ENCODE assay signal across 17 cellular contexts in genomic region chr11:129819237-129819636, GRCh38. TPM values are rescaled to one million over a fixed set of nuclear protein-coding genes. Genes with fewer than 3 reads are reported as not detected.
A peak's percentile ranks its signal among the peaks of the same experiment; 100 is the strongest.
DNase-seq lines count a peak whose midpoint lies in the region; ATAC-seq, FAIRE-seq and TF ChIP-seq lines count a peak whose summit lies in the region.
"Had no signal": no experiment of that assay in that cellular context is flagged by ENCODE, and none has a peak within 500 bp of the region (broad histone marks: within the 10 kb centered on the region; RNA-seq: fewer than 3 reads in every experiment).

No MANE protein-coding gene starts in this region.

- POLR2A ChIA-PET in PC-3 (lab: Charles Lee; ENCODE audit: unreplicated experiment): interaction anchor here (0.7 kb wide), 1 partner anchor 26 kb away, joined by 14 read pairs; no protein-coding TSS in a partner anchor

- no TSS peak for BruUV-seq in PC-3 (replicated peaks; lab: Mats Ljungman, UMichigan)

- H3K4me3 ChIP-seq in PC-3 (ENCODE audit: low read length) (0 out of 2 replicates have a peak overlapping the region, but pooled peaks have one; percentile 89), bronchial epithelial cell (ENCODE audit: low read depth, low read length) (no peak overlapping the region), mucosa of rectum (ENCODE audit: low read length in 2 of 2) (peak overlapping the region; percentile 6 to 54)
- H3K4me3 ChIP-seq: BLaER1 treated with 17β-estradiol and CSF1 and Interleukin-3, amounts not matched to agents 10 nM and 100 nM had no signal

- H3F3A ChIP-seq in PC-3 (ENCODE audit: low read length, unreplicated experiment): no peaks in the 10 kb centered on the region

- TF ChIP-seq CTCF in PC-3 (conservative IDR thresholded peaks at IDR 0.05; ENCODE audit: low read depth, low read length) (no peak), bronchial epithelial cell (IDR thresholded peaks at IDR 0.05; ENCODE audit: insufficient read depth, low read length, severe bottlenecking) (no peak), endothelial cell (IDR thresholded peaks at IDR 0.05; ENCODE audit: unreplicated experiment) (no peak)

- no peak for FAIRE-seq in bronchial epithelial cell (lab: Jason Lieb, UNC)
- FAIRE-seq: GM19239 had no signal

- H3K36me3 ChIP-seq in PC-3 (ENCODE audit: low read depth, low read length) (peaks cover 11% of the 10 kb centered on the region; the same call in 1 of the 2 replicates), bronchial epithelial cell (ENCODE audit: control insufficient read depth, insufficient read depth, low read length) (no peaks in the 10 kb centered on the region), mucosa of rectum (ENCODE audit: control insufficient read depth in 2 of 2, insufficient read depth in 2 of 2, low read length in 2 of 2) (peaks cover 0 to 4% of the 10 kb centered on the region in 2 donors)
- H3K36me3 ChIP-seq: BLaER1 treated with 17β-estradiol and CSF1 and Interleukin-3, amounts not matched to agents 10 nM and 100 nM had no signal

- H3K79me2 ChIP-seq in PC-3 (ENCODE audit: low read length): peaks cover 85% of the 10 kb centered on the region

- H3K27me3 ChIP-seq in PC-3 (ENCODE audit: low read length) (no peaks in the 10 kb centered on the region), bronchial epithelial cell (ENCODE audit: control insufficient read depth, insufficient read depth, low read length) (no peaks in the 10 kb centered on the region), mucosa of rectum (ENCODE audit: control insufficient read depth in 2 of 2, insufficient read depth in 2 of 2, low read length in 2 of 2) (no peaks in the 10 kb centered on the region)
- H3K27me3 ChIP-seq: BLaER1 treated with 17β-estradiol and CSF1 and Interleukin-3, amounts not matched to agents 10 nM and 100 nM had no signal

- peaks cover 1% of the 10 kb centered on the region for H3K27me3 Mint-ChIP-seq in endothelial cell (ENCODE audit: unreplicated experiment)

- H3K9ac ChIP-seq in PC-3 (ENCODE audit: low read length): no peak overlapping the region
- H3K9ac ChIP-seq in mucosa of rectum (ENCODE audit: low read depth in 1 of 2, low read length in 2 of 2): no peak overlapping the region
- H3K9ac ChIP-seq: BLaER1 treated with 17β-estradiol and CSF1 and Interleukin-3, amounts not matched to agents 10 nM and 100 nM had no signal

- H4K20me1 ChIP-seq in PC-3 (ENCODE audit: low read length): no peaks in the 10 kb centered on the region
- H4K20me1 ChIP-seq: BLaER1 treated with 17β-estradiol and CSF1 and Interleukin-3, amounts not matched to agents 10 nM and 100 nM had no signal

- no peaks in the 10 kb centered on the region for H3K9me3 Mint-ChIP-seq in endothelial cell (ENCODE audit: unreplicated experiment)

- CTCF ChIA-PET in PC-3 (lab: Charles Lee): no interaction called here

- H3K4me1 Mint-ChIP-seq in endothelial cell (ENCODE audit: unreplicated experiment): no peaks in the 10 kb centered on the region

- H3K9me2 ChIP-seq in PC-3 (replicated peaks; ENCODE audit: low read length): no peaks in the 10 kb centered on the region

- H3K27ac ChIP-seq in PC-3 (ENCODE audit: low read length) (no peak overlapping the region), mucosa of rectum (ENCODE audit: low read depth in 2 of 2, low read length in 2 of 2) (peak overlapping the region in 1 of 2 donors; percentile 83)
- H3K27ac ChIP-seq: BLaER1 treated with 17β-estradiol and CSF1 and Interleukin-3, amounts not matched to agents 10 nM and 100 nM had no signal

- ATAC-seq in PC-3 (no peak), esophagus mucosa (peak; percentile 58)

- no peaks in the 10 kb centered on the region for H3K9me3 ChIP-seq in PC-3 (ENCODE audit: low read length)
- H3K9me3 ChIP-seq in mucosa of rectum (ENCODE audit: control insufficient read depth in 2 of 2, low read length in 2 of 2): no peaks in the 10 kb centered on the region

- no peak overlapping the region for H3K4me3 Mint-ChIP-seq in endothelial cell (ENCODE audit: unreplicated experiment)
- H3K4me3 Mint-ChIP-seq: HFFc6 had no signal

- H3K4me1 ChIP-seq in PC-3 (ENCODE audit: insufficient read depth, low read length) (peaks cover 35% of the 10 kb centered on the region), mucosa of rectum (ENCODE audit: control insufficient read depth in 2 of 2, insufficient read depth in 2 of 2, low read length in 2 of 2) (peaks cover 11 to 12% of the 10 kb centered on the region in 2 donors)

- peak overlapping the region; percentile 93; the same call in 1 of the 2 replicates for H3K4me2 ChIP-seq in PC-3 (ENCODE audit: low read length)

- peaks cover 7% of the 10 kb centered on the region for H3K36me3 Mint-ChIP-seq in endothelial cell (ENCODE audit: low read depth, unreplicated experiment)

- H3K27ac Mint-ChIP-seq in endothelial cell (ENCODE audit: unreplicated experiment): no peak overlapping the region
- H3K27ac Mint-ChIP-seq: CD4-positive, CD25-positive, alpha-beta regulatory T cell; HFFc6 had no signal

- intact Hi-C loops in PC-3 (cut with micrococcal nuclease): loop anchor here (5.0 kb wide), 1 partner anchor 33 kb away; no protein-coding TSS in a partner anchor

- no peak overlapping the region for H2AFZ ChIP-seq in PC-3 (ENCODE audit: low read length)

- DNase-seq in PC-3: no peak
- DNase-seq in bronchial epithelial cell (ENCODE audit: low read depth): peak; percentile 71
- no peak for DNase-seq in cerebellum (ENCODE audit: low spot score)
- no peak for DNase-seq in endothelial cell (ENCODE audit: low spot score)
- DNase-seq in amniotic stem cell (lab: John Stamatoyannopoulos, UW): no peak
- DNase-seq: ACHN; CD4-positive, CD25-positive, alpha-beta regulatory T cell; DMS53; HCEC 1CT; HFFc6; IMR-90 had no signal

RNA-seq across cellular contexts. Expression of gene TMEM45B, which starts 3.6 kb away (rescaled TPM):
- 24.0 and 30.4 TPM in 2 replicates for total RNA-seq in PC-3 (2014; rRNA removed)
- total RNA-seq in bronchial epithelial cell: 162 and 317 TPM in 2 replicates
- total RNA-seq in esophagus mucosa: 106 TPM
- total RNA-seq in cerebellum: 0.64 TPM
- not detected for total RNA-seq in endothelial cell (ENCODE audit: unreplicated experiment)
- total RNA-seq: A172, H4, HFFc6, IMR-90 had no signal

Comparison
In these comparisons a context has a peak if more than half of its experiments do, and no peak if none do; other contexts are left out.
1. RNA of gene TMEM45B, which starts 3.6 kb away (total RNA-seq): 162 to 317 TPM in bronchial epithelial cell, 106 TPM in esophagus mucosa (single experiment) and 24.0 to 30.4 TPM in PC-3; 0.64 TPM in cerebellum (single experiment) and not detected in endothelial cell (single experiment); every median in the first group is over 10 times any median in the second.